Comparison of ENCODE assay signal across 23 cellular contexts in the genomic region with DNA sequence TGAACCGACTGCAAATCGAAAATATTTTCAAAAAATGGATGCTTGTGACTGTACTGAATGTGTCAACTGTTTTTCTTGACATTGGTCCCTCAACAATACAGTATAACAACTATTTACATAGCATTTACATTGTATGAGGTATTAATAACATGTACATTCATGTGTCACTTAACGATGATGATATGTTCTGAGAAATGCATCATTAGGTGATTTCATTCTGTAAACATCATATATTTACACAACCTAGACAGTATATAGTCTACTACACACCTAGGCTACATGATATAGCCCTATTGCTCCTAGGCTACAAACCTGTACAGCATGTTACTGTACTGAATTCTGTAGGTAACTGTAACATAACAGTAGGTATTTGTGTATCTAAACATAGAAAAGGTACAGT.
"Had no signal": no experiment of that assay in that cellular context is flagged by ENCODE, and none has a peak within 500 bp of the region (broad histone marks: within the 10 kb centered on the region; RNA-seq: fewer than 3 reads in every experiment).

No MANE protein-coding gene starts in this region.

- H3K9me3 Mint-ChIP-seq: dendritic cell treated with granulocyte-macrophage colony-stimulating factor and Interleukin-4, amounts not matched to agents 40 ng/mL and 50 ng/mL, for 4 days; immature natural killer cell; nephron; stimulated activated effector memory CD8-positive, alpha-beta T cell treated with anti-CD3 and anti-CD28 coated beads, Interleukin-12 subunit alpha, Interleukin-12 subunit beta, amount 100 ng/mL, for 72 hours had no signal

- H3K4me3 ChIP-seq: heart right ventricle, lung, prostate gland, right lobe of liver, tibial artery, upper lobe of left lung, vagina had no signal

- H3K27me3 ChIP-seq: heart right ventricle, right lobe of liver, tibial artery, upper lobe of left lung, vagina had no signal

- H3K27me3 Mint-ChIP-seq: dendritic cell treated with granulocyte-macrophage colony-stimulating factor and Interleukin-4, amounts not matched to agents 40 ng/mL and 50 ng/mL, for 4 days; naive B cell had no signal

- H3K4me1 ChIP-seq: heart right ventricle, parathyroid adenoma, prostate gland, tibial artery, upper lobe of left lung, vagina had no signal

- H3K27ac Mint-ChIP-seq: dendritic cell treated with granulocyte-macrophage colony-stimulating factor and Interleukin-4, amounts not matched to agents 40 ng/mL and 50 ng/mL, for 4 days; immature natural killer cell; naive B cell; nephron; stimulated activated effector memory CD8-positive, alpha-beta T cell treated with anti-CD3 and anti-CD28 coated beads, Interleukin-12 subunit alpha, Interleukin-12 subunit beta, amount 100 ng/mL, for 72 hours had no signal

- H3K36me3 ChIP-seq: prostate gland had no signal

- H3K27ac ChIP-seq: heart right ventricle, parathyroid adenoma, prostate gland, right lobe of liver, tibial artery, upper lobe of left lung, vagina had no signal

- ATAC-seq: esophagus mucosa; heart right ventricle; left colon; left ventricle myocardium superior; right lobe of liver; stimulated activated effector memory CD8-positive, alpha-beta T cell treated with anti-CD3 and anti-CD28 coated beads, Interleukin-12 subunit alpha, Interleukin-12 subunit beta, amount 100 ng/mL, for 72 hours; stimulated activated naive CD8-positive, alpha-beta T cell treated with anti-CD3 and anti-CD28 coated beads, Interleukin-15, Interleukin-2, amounts not matched to agents 100 U/mL and 50 U/mL, for 24 hours had no signal

- FAIRE-seq: colon, frontal cortex had no signal

- H3K4me3 Mint-ChIP-seq: dendritic cell treated with granulocyte-macrophage colony-stimulating factor and Interleukin-4, amounts not matched to agents 40 ng/mL and 50 ng/mL, for 4 days; immature natural killer cell; naive B cell; nephron; stimulated activated effector memory CD8-positive, alpha-beta T cell treated with anti-CD3 and anti-CD28 coated beads, Interleukin-12 subunit alpha, Interleukin-12 subunit beta, amount 100 ng/mL, for 72 hours had no signal

- H3K4me1 Mint-ChIP-seq: nephron; stimulated activated effector memory CD8-positive, alpha-beta T cell treated with anti-CD3 and anti-CD28 coated beads, Interleukin-12 subunit alpha, Interleukin-12 subunit beta, amount 100 ng/mL, for 72 hours had no signal

- H3K9me3 ChIP-seq: heart right ventricle, prostate gland, right lobe of liver, tibial artery, upper lobe of left lung, vagina had no signal

- H3K9ac ChIP-seq: parathyroid adenoma had no signal

- DNase-seq: heart right ventricle; immature natural killer cell; left colon; left ventricle myocardium superior; mesenchymal stem cell; naive B cell; occipital lobe; right lobe of liver; stimulated activated CD4-positive, alpha-beta T cell treated with anti-CD3 and anti-CD28 coated beads, Interleukin-4, amount 100 ng/mL, for 1 hour; stimulated activated CD8-positive, alpha-beta memory T cell treated with anti-CD3 and anti-CD28 coated beads, Interleukin-4, amount 100 ng/mL, for 48 hours; stimulated activated naive CD8-positive, alpha-beta T cell treated with anti-CD3 and anti-CD28 coated beads, Interleukin-15, Interleukin-2, amounts not matched to agents 100 U/mL and 50 U/mL, for 24 hours; tibial artery; upper lobe of left lung had no signal
